In the genomic region with DNA sequence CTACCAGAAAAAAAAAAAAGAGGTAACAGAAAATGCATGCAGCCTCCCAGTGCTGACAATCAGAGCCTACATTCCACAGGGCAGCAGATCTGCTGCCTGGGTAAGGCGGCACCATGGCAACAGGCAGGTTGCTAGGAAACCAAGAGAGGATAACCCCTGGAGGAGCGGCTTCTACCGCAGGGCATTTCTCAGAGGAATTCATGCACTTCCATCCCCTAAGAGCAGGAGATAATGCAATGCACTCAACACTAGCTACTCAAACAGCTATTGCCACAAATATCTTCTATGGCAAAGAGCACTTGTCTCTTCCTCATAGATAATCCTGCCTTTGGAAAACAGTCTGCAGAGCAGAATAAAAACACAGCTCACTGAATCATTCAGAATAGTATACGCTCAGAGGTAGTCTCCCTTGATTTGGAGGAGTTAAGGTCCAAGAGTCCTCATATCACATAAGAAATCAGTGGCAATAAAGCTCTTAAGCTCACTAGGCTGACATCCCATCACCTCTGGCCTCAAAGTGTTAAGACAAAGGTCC, we compare ENCODE assay signal across 9 cellular contexts. TPM values are rescaled to one million over a fixed set of nuclear protein-coding genes. Genes with fewer than 3 reads are reported as not detected.
DNase-seq lines count a peak whose midpoint lies in the region; ATAC-seq and TF ChIP-seq lines count a peak whose summit lies in the region.
"Had no signal": no experiment of that assay in that cellular context is flagged by ENCODE, and none has a peak within 500 bp of the region (broad histone marks: within the 10 kb centered on the region; RNA-seq: fewer than 3 reads in every experiment).

No MANE protein-coding gene starts in this region.

- H3K27me3 ChIP-seq in right atrium auricular region = no peaks in the 10 kb centered on the region

- H3K4me1 Mint-ChIP-seq in endothelial cell (ENCODE audit: unreplicated experiment) = peaks cover 31% of the 10 kb centered on the region

- intact Hi-C loops in Right ventricle myocardium inferior (cut with DNase I) = no loop called here

- peaks cover 18% of the 10 kb centered on the region for H3K36me3 Mint-ChIP-seq in endothelial cell (ENCODE audit: low read depth, unreplicated experiment)

- peaks cover 0 to 85% of the 10 kb centered on the region in 2 donors for H3K4me1 ChIP-seq in right atrium auricular region

- no peaks in the 10 kb centered on the region for H3K36me3 ChIP-seq in right atrium auricular region

- H3K27ac ChIP-seq in right atrium auricular region = peak overlapping the region in 1 of 2 donors; percentile 12

- ATAC-seq in Right ventricle myocardium inferior (peak; percentile 62), GM18867 (IDR thresholded peaks at IDR 0.05; ENCODE audit: unreplicated experiment) (no peak), GM21786 (IDR thresholded peaks at IDR 0.05; ENCODE audit: unreplicated experiment) (no peak)

- H3K9me3 Mint-ChIP-seq in endothelial cell (ENCODE audit: unreplicated experiment) = no peaks in the 10 kb centered on the region
- H3K9me3 Mint-ChIP-seq: activated B cell treated with CpG ODN at 0.5 μM for 24 hours had no signal

- TF ChIP-seq CTCF in right atrium auricular region (IDR thresholded peaks at IDR 0.05) = no peak
- no peak for TF ChIP-seq CTCF in endothelial cell (IDR thresholded peaks at IDR 0.05; ENCODE audit: unreplicated experiment)

- H3K9me3 ChIP-seq in right atrium auricular region = no peaks in the 10 kb centered on the region

- DNase-seq in Right ventricle myocardium inferior (ENCODE audit: missing footprints) (peak; percentile 82), right atrium auricular region (ENCODE audit: low spot score) (no peak), OCI-M1 (lab: John Stamatoyannopoulos, UW) (peak; percentile 25), endothelial cell (ENCODE audit: low spot score) (peak; percentile 77), mucosa of gallbladder (ENCODE audit: low spot score) (peak; percentile 89)
- no peak for DNase-seq in activated CD4-positive, CD25-positive, alpha-beta regulatory T cell (lab: John Stamatoyannopoulos, UW)
- DNase-seq: activated B cell treated with CpG ODN at 0.5 μM for 24 hours had no signal

- H3K27me3 Mint-ChIP-seq in endothelial cell (ENCODE audit: unreplicated experiment) = peaks cover 1% of the 10 kb centered on the region
- H3K27me3 Mint-ChIP-seq: activated B cell treated with CpG ODN at 0.5 μM for 24 hours had no signal

- no peak overlapping the region for H3K4me3 ChIP-seq in right atrium auricular region

- no peak overlapping the region for H3K4me3 Mint-ChIP-seq in endothelial cell (ENCODE audit: unreplicated experiment)
- H3K4me3 Mint-ChIP-seq: activated B cell treated with CpG ODN at 0.5 μM for 24 hours had no signal

- peak overlapping the region; percentile 82 for H3K27ac Mint-ChIP-seq in endothelial cell (ENCODE audit: unreplicated experiment)

RNA-seq across cellular contexts. Expression of gene PSAP, which starts 10.8 kb away (rescaled TPM):
- total RNA-seq in Right ventricle myocardium inferior = 1,777 TPM
- 1,000 to 10,000 TPM; 1,145 to 1,486 TPM for total RNA-seq in right atrium auricular region
- 676 TPM for total RNA-seq in endothelial cell (ENCODE audit: unreplicated experiment)
- total RNA-seq in mucosa of gallbladder = 1,332 TPM

Comparison
In these comparisons a context has a peak if more than half of its experiments do, and no peak if none do; other contexts are left out.
1. DNase-seq: peak in Right ventricle myocardium inferior (single experiment), OCI-M1 (single experiment), endothelial cell (single experiment) and mucosa of gallbladder (single experiment); none in right atrium auricular region (single experiment) and activated CD4-positive, CD25-positive, alpha-beta regulatory T cell (0 of 4).